Comparison of ENCODE assay signal across 8 cellular contexts in genomic region chr9:127968717-127969383, GRCh38. TPM values are rescaled to one million over a fixed set of nuclear protein-coding genes. Genes with fewer than 3 reads are reported as not detected.
A peak's percentile ranks its signal among the peaks of the same experiment; 100 is the strongest.
DNase-seq lines count a peak whose midpoint lies in the region; ATAC-seq and TF ChIP-seq lines count a peak whose summit lies in the region.

No MANE protein-coding gene starts in this region.

- DNase-seq in Caki2 (ENCODE audit: low read depth) (peak; percentile 77), NCI-H69 (lab: John Stamatoyannopoulos, UW) (peak; percentile 95), choroid plexus epithelial cell (ENCODE audit: low read depth) (peak; percentile 80), NCI-H1417 treated with DMSO at 0.1 percent for 48 hours (lab: John Stamatoyannopoulos, UW) (no peak)

- no peak for TF ChIP-seq POLR2A in GM18505 (IDR thresholded peaks at IDR 0.05; ENCODE audit: borderline replicate concordance, extremely low read depth, insufficient read depth, insufficient read length)

- peaks cover 0 to 4% of the 10 kb centered on the region in 2 donors for H3K36me3 ChIP-seq in mucosa of rectum (ENCODE audit: control insufficient read depth in 2 of 2, insufficient read depth in 2 of 2, low read length in 2 of 2)

- H3K9ac ChIP-seq in mucosa of rectum (ENCODE audit: low read depth in 1 of 2, low read length in 2 of 2) = peak overlapping the region; percentile 30 to 32

- no peaks in the 10 kb centered on the region for H3K27me3 ChIP-seq in mucosa of rectum (ENCODE audit: control insufficient read depth in 2 of 2, insufficient read depth in 2 of 2, low read length in 2 of 2)

- peak overlapping the region; percentile 84 to 95 for H3K27ac ChIP-seq in mucosa of rectum (ENCODE audit: low read depth in 2 of 2, low read length in 2 of 2)

- H3K4me1 ChIP-seq in mucosa of rectum (ENCODE audit: control insufficient read depth in 2 of 2, insufficient read depth in 2 of 2, low read length in 2 of 2) = peaks cover 88 to 94% of the 10 kb centered on the region in 2 donors

- no peak for TF ChIP-seq CTCF in choroid plexus epithelial cell (conservative IDR thresholded peaks at IDR 0.05; ENCODE audit: low read depth, low read length)

- in situ Hi-C loops in Caki2 (cut with HindIII; ENCODE audit: low pct_unique_long_range_greater_than_20kb, low sequenced_read_pairs) = no loop called here

- H3K4me3 ChIP-seq in choroid plexus epithelial cell (ENCODE audit: low read depth, low read length) (no peak overlapping the region), mucosa of rectum (ENCODE audit: low read length in 2 of 2) (peak overlapping the region in 1 of 2 donors; percentile 5)

- H3K9me3 ChIP-seq in mucosa of rectum (ENCODE audit: control insufficient read depth in 2 of 2, low read length in 2 of 2) = no peaks in the 10 kb centered on the region

- no peak for ATAC-seq in GM21447 (IDR thresholded peaks at IDR 0.05; ENCODE audit: unreplicated experiment)
- ATAC-seq in HG03025 (IDR thresholded peaks at IDR 0.05; ENCODE audit: low FRiP score, unreplicated experiment) = no peak
- no peak for ATAC-seq in GM18505 (IDR thresholded peaks at IDR 0.05; ENCODE audit: unreplicated experiment)

RNA-seq across cellular contexts. Expression of gene EEIG1, which starts 11.9 kb away (rescaled TPM):
- 93.4 and 140 TPM in 2 replicates for total RNA-seq in Caki2 (2014; rRNA removed; shearing (Covaris generic); ENCODE audit: low replicate concordance)

RNA-seq across cellular contexts. Expression of gene DPM2, which starts 31.2 kb away (rescaled TPM):
- 46.9 and 54.5 TPM in 2 replicates for total RNA-seq in Caki2 (2014; rRNA removed; shearing (Covaris generic); ENCODE audit: low replicate concordance)

RNA-seq across cellular contexts. Expression of gene PIP5KL1, which starts 38.3 kb away (rescaled TPM):
- 6.2 and 9.2 TPM in 2 replicates for total RNA-seq in Caki2 (2014; rRNA removed; shearing (Covaris generic); ENCODE audit: low replicate concordance)

RNA-seq across cellular contexts. Expression of gene ST6GALNAC4, which starts 52.0 kb away (rescaled TPM):
- total RNA-seq in Caki2 (2014; rRNA removed; shearing (Covaris generic); ENCODE audit: low replicate concordance) = 18.1 and 22.2 TPM in 2 replicates
